In genomic region chr5:76187386-76187785, GRCh38 we compare ENCODE assay signal across 38 cellular contexts.
"Had no signal": no experiment of that assay in that cellular context is flagged by ENCODE, and none has a peak within 500 bp of the region (broad histone marks: within the 10 kb centered on the region; RNA-seq: fewer than 3 reads in every experiment).

No MANE protein-coding gene starts in this region.

- ATAC-seq: activated naive CD4-positive, alpha-beta T cell treated with anti-CD3 and anti-CD28 coated beads, Interleukin-2, amount 50 U/mL, for 72 hours; activated naive CD8-positive, alpha-beta T cell treated with anti-CD3 and anti-CD28 coated beads, Interleukin-2, amount 50 U/mL, for 24 hours; activated T-cell treated with anti-CD3 and anti-CD28 coated beads, Interleukin-2, amount 50 U/mL, for 4 hours; activated T-helper 17 cell treated with anti-CD3 and anti-CD28 coated beads, Interleukin-2, amount 50 U/mL, for 72 hours; body of pancreas had no signal

- H3K36me3 ChIP-seq: adrenal gland, ascending aorta, brain microvascular endothelial cell, breast epithelium, cardiac muscle cell had no signal

- H3K9me3 Mint-ChIP-seq: activated naive CD4-positive, alpha-beta T cell treated with anti-CD3 and anti-CD28 coated beads for 36 hours; activated T-cell treated with anti-CD3 and anti-CD28 coated beads, Interleukin-2, amount 50 U/mL, for 4 hours; activated T-helper 17 cell treated with anti-CD3 and anti-CD28 coated beads, Interleukin-2, amount 50 U/mL, for 72 hours; central memory CD8-positive, alpha-beta T cell had no signal

- H3K4me1 ChIP-seq: adrenal gland, ascending aorta, body of pancreas, breast epithelium had no signal

- H3K4me3 Mint-ChIP-seq: activated naive CD4-positive, alpha-beta T cell treated with anti-CD3 and anti-CD28 coated beads for 36 hours; activated naive CD4-positive, alpha-beta T cell treated with anti-CD3 and anti-CD28 coated beads, Interleukin-2, amount 10 ng/mL, durations not matched to agents 7 days and 5 days; activated naive CD4-positive, alpha-beta T cell treated with anti-CD3 and anti-CD28 coated beads, Interleukin-2, amount 50 U/mL, for 24 hours; activated naive CD8-positive, alpha-beta T cell; activated naive CD8-positive, alpha-beta T cell treated with anti-CD3 and anti-CD28 coated beads for 36 hours; activated naive CD8-positive, alpha-beta T cell treated with anti-CD3 and anti-CD28 coated beads, Interleukin-2, amount 10 ng/mL, durations not matched to agents 7 days and 5 days; activated naive CD8-positive, alpha-beta T cell treated with anti-CD3 and anti-CD28 coated beads, Interleukin-2, amount 50 U/mL, for 24 hours; activated T-cell treated with anti-CD3 and anti-CD28 coated beads, Interleukin-2, amount 50 U/mL, for 24 hours; activated T-cell treated with anti-CD3 and anti-CD28 coated beads, Interleukin-2, amount 50 U/mL, for 4 hours; activated T-helper 1 cell treated with anti-CD3 and anti-CD28 coated beads, Interleukin-12 subunit alpha, Interleukin-12 subunit beta, Interleukin-2, Interleukin-4 antibody, amounts not matched to agents 30 ng/mL and 10 ng/mL and 1 ng/mL, durations not matched to agents 14 hours and 24 hours and 36 hours; activated T-helper 17 cell treated with anti-CD3 and anti-CD28 coated beads, Interleukin-2, amount 50 U/mL, for 72 hours; brain; central memory CD8-positive, alpha-beta T cell had no signal

- H3K27ac Mint-ChIP-seq: activated naive CD4-positive, alpha-beta T cell treated with anti-CD3 and anti-CD28 coated beads for 36 hours; activated naive CD4-positive, alpha-beta T cell treated with anti-CD3 and anti-CD28 coated beads, Interleukin-2, amount 10 ng/mL, durations not matched to agents 7 days and 5 days; activated naive CD4-positive, alpha-beta T cell treated with anti-CD3 and anti-CD28 coated beads, Interleukin-2, amount 50 U/mL, for 24 hours; activated naive CD4-positive, alpha-beta T cell treated with anti-CD3 and anti-CD28 coated beads, Interleukin-2, amount 50 U/mL, for 72 hours; activated naive CD8-positive, alpha-beta T cell; activated naive CD8-positive, alpha-beta T cell treated with anti-CD3 and anti-CD28 coated beads for 36 hours; activated naive CD8-positive, alpha-beta T cell treated with anti-CD3 and anti-CD28 coated beads, Interleukin-2, amount 10 ng/mL, durations not matched to agents 7 days and 5 days; activated naive CD8-positive, alpha-beta T cell treated with anti-CD3 and anti-CD28 coated beads, Interleukin-2, amount 50 U/mL, for 24 hours; activated T-cell treated with anti-CD3 and anti-CD28 coated beads, Interleukin-2, amount 50 U/mL, for 24 hours; activated T-helper 1 cell treated with anti-CD3 and anti-CD28 coated beads, Interleukin-12 subunit alpha, Interleukin-12 subunit beta, Interleukin-2, Interleukin-4 antibody, amounts not matched to agents 30 ng/mL and 10 ng/mL and 1 ng/mL, durations not matched to agents 14 hours and 24 hours and 36 hours; activated T-helper 17 cell treated with anti-CD3 and anti-CD28 coated beads, Interleukin-2, amount 50 U/mL, for 72 hours; activated T-helper 2 cell treated with anti-CD3 and anti-CD28 coated beads, Interferon-gamma antibody, Interleukin-2, Interleukin-4, amounts not matched to agents 10 μg/mL and 5 μg/mL and 100 μg/mL, durations not matched to agents 14 hours and 24 hours and 36 hours; brain had no signal

- H3K27ac ChIP-seq: adrenal gland, ascending aorta, body of pancreas, brain microvascular endothelial cell, breast epithelium, cardiac muscle cell had no signal

- DNase-seq: activated effector memory CD4-positive, alpha-beta T cell treated with anti-CD3 and anti-CD28 coated beads, Interleukin-2, amount 50 U/mL, for 16 hours; activated effector memory CD4-positive, alpha-beta T cell treated with Interleukin-2 at 50 U/mL for 16 hours; activated gamma-delta T cell treated with Interleukin-2 at 50 U/mL for 16 hours; activated naive CD4-positive, alpha-beta T cell; activated naive CD4-positive, alpha-beta T cell treated with anti-CD3 and anti-CD28 coated beads for 36 hours; activated naive CD4-positive, alpha-beta T cell treated with anti-CD3 and anti-CD28 coated beads, Interleukin-2, amount 10 ng/mL, durations not matched to agents 7 days and 5 days; activated naive CD4-positive, alpha-beta T cell treated with anti-CD3 and anti-CD28 coated beads, Interleukin-2, amount 50 U/mL, for 16 hours; activated naive CD4-positive, alpha-beta T cell treated with Interleukin-2 at 50 U/mL for 16 hours; activated naive CD8-positive, alpha-beta T cell treated with anti-CD3 and anti-CD28 coated beads for 36 hours; activated naive CD8-positive, alpha-beta T cell treated with anti-CD3 and anti-CD28 coated beads, Interleukin-2, amount 10 ng/mL, durations not matched to agents 7 days and 5 days; activated naive CD8-positive, alpha-beta T cell treated with anti-CD3 and anti-CD28 coated beads, Interleukin-2, amount 50 U/mL, for 24 hours; activated T-cell treated with anti-CD3 and anti-CD28 coated beads, Interleukin-2, amount 50 U/mL, for 1 hour; activated T-cell treated with anti-CD3 and anti-CD28 coated beads, Interleukin-2, amount 50 U/mL, for 24 hours; activated T-cell treated with anti-CD3 and anti-CD28 coated beads, Interleukin-2, amount 50 U/mL, for 4 hours; activated T-cell treated with anti-CD3 and anti-CD28 coated beads, Interleukin-2, amount 50 U/mL, for 48 hours; adrenal gland; amniotic stem cell; amygdala; anterior cingulate cortex; aorta; body of pancreas; brain microvascular endothelial cell; caudate nucleus; central memory CD4-positive, alpha-beta T cell; cerebellar nuclear complex had no signal

- H3K27me3 ChIP-seq: adrenal gland, ascending aorta, body of pancreas, brain microvascular endothelial cell, breast epithelium, cardiac muscle cell had no signal

- H3K4me1 Mint-ChIP-seq: activated naive CD4-positive, alpha-beta T cell treated with anti-CD3 and anti-CD28 coated beads, Interleukin-2, amount 10 ng/mL, durations not matched to agents 7 days and 5 days; activated naive CD4-positive, alpha-beta T cell treated with anti-CD3 and anti-CD28 coated beads, Interleukin-2, amount 50 U/mL, for 24 hours; activated naive CD8-positive, alpha-beta T cell treated with anti-CD3 and anti-CD28 coated beads for 36 hours; activated naive CD8-positive, alpha-beta T cell treated with anti-CD3 and anti-CD28 coated beads, Interleukin-2, amount 50 U/mL, for 24 hours; activated T-helper 17 cell treated with anti-CD3 and anti-CD28 coated beads, Interleukin-2, amount 50 U/mL, for 72 hours; brain; central memory CD8-positive, alpha-beta T cell had no signal

- H3K4me3 ChIP-seq: adrenal gland, ascending aorta, body of pancreas, breast epithelium, cardiac muscle cell had no signal

- H3K9me3 ChIP-seq: adrenal gland, ascending aorta, body of pancreas, breast epithelium had no signal

- H3K36me3 Mint-ChIP-seq: activated naive CD4-positive, alpha-beta T cell treated with anti-CD3 and anti-CD28 coated beads, Interleukin-2, amount 10 ng/mL, durations not matched to agents 7 days and 5 days; activated naive CD8-positive, alpha-beta T cell; activated naive CD8-positive, alpha-beta T cell treated with anti-CD3 and anti-CD28 coated beads for 36 hours; brain had no signal

- H3K27me3 Mint-ChIP-seq: activated naive CD4-positive, alpha-beta T cell treated with anti-CD3 and anti-CD28 coated beads, Interleukin-2, amount 50 U/mL, for 24 hours; activated naive CD8-positive, alpha-beta T cell treated with anti-CD3 and anti-CD28 coated beads for 36 hours; activated naive CD8-positive, alpha-beta T cell treated with anti-CD3 and anti-CD28 coated beads, Interleukin-2, amount 10 ng/mL, durations not matched to agents 7 days and 5 days; activated T-cell treated with anti-CD3 and anti-CD28 coated beads, Interleukin-2, amount 50 U/mL, for 24 hours; activated T-helper 17 cell treated with anti-CD3 and anti-CD28 coated beads, Interleukin-2, amount 50 U/mL, for 72 hours; central memory CD8-positive, alpha-beta T cell had no signal

- FAIRE-seq: astrocyte, bronchial epithelial cell had no signal
